In the genomic region with DNA sequence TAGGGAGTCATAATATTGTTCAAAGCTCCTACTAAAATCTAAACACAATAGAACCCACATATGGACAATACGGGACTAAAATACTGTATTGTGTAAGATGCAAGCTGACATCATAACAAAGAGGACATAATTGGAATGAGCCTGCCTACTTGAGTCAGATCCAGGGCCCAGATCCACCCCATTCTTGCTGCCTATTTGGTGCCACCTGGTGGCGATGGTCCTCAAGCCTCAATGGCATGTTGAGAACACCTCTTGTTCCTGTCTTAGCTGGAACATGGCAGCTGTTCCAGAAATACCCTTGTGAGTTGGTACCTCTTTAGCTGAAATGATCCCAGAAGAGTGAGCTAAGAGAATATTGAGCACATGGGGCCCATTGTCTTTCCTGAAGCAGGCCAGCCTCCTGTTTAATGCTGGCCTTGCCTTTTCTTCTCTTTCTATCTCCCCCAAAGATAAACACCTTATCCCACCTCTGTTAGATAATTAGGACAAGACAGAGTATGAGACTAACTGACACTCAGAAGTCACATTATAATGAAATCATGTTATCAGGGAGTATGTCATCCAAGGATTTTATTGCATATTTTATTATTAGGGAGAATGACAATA, we compare ENCODE assay signal across 9 cellular contexts.
DNase-seq lines count a peak whose midpoint lies in the region; ATAC-seq and TF ChIP-seq lines count a peak whose summit lies in the region.
"Had no signal": no experiment of that assay in that cellular context is flagged by ENCODE, and none has a peak within 500 bp of the region (broad histone marks: within the 10 kb centered on the region; RNA-seq: fewer than 3 reads in every experiment).

No MANE protein-coding gene starts in this region.

- H3K4me3 Mint-ChIP-seq in activated T-helper 2 cell treated with anti-CD3 and anti-CD28 coated beads, Interferon-gamma antibody, Interleukin-2, Interleukin-4, amounts not matched to agents 10 μg/mL and 5 μg/mL and 100 μg/mL, durations not matched to agents 14 hours and 24 hours and 36 hours (ENCODE audit: low read depth), result no peak overlapping the region

- no peaks in the 10 kb centered on the region for H3K9me3 Mint-ChIP-seq in activated T-helper 2 cell treated with anti-CD3 and anti-CD28 coated beads, Interferon-gamma antibody, Interleukin-2, Interleukin-4, amounts not matched to agents 10 μg/mL and 5 μg/mL and 100 μg/mL, durations not matched to agents 14 hours and 24 hours and 36 hours

- H2AFZ ChIP-seq in DND-41 (ENCODE audit: low read depth, low read length), result no peak overlapping the region

- DNase-seq in DND-41, result peak; percentile 65
- peak; percentile 13 for DNase-seq in GM19240 (ENCODE audit: insufficient read length, low spot score)
- DNase-seq in NCI-H446 treated with DMSO at 0.1 percent for 48 hours (lab: John Stamatoyannopoulos, UW), result peak; percentile 70
- peak; percentile 9 for DNase-seq in activated T-helper 2 cell treated with anti-CD3 and anti-CD28 coated beads, Interferon-gamma antibody, Interleukin-2, Interleukin-4, amounts not matched to agents 10 μg/mL and 5 μg/mL and 100 μg/mL, durations not matched to agents 14 hours and 24 hours and 36 hours (ENCODE audit: low spot score)
- DNase-seq in iris pigment epithelial cell (ENCODE audit: low read depth), result peak; percentile 21
- DNase-seq in stimulated activated naive CD8-positive, alpha-beta T cell treated with anti-CD3 and anti-CD28 coated beads, Interleukin-15, Interleukin-2, amounts not matched to agents 100 U/mL and 50 U/mL, for 24 hours, result peak; percentile 39
- no peak for DNase-seq in stimulated activated naive CD4-positive, alpha-beta T cell treated with Interleukin-2 at 50 U/mL for 16 hours (lab: John Stamatoyannopoulos, UW)

- H3K4me1 Mint-ChIP-seq in activated T-helper 2 cell treated with anti-CD3 and anti-CD28 coated beads, Interferon-gamma antibody, Interleukin-2, Interleukin-4, amounts not matched to agents 10 μg/mL and 5 μg/mL and 100 μg/mL, durations not matched to agents 14 hours and 24 hours and 36 hours (ENCODE audit: low read depth), result no peaks in the 10 kb centered on the region

- no peaks in the 10 kb centered on the region for H3K4me1 ChIP-seq in DND-41 (ENCODE audit: insufficient read depth, low read length)

- no peaks in the 10 kb centered on the region for H3K79me2 ChIP-seq in DND-41 (ENCODE audit: insufficient read depth, low read length)

- no peak overlapping the region for H3K27ac ChIP-seq in DND-41 (ENCODE audit: low read length)
- H3K27ac ChIP-seq: neutrophil had no signal

- H3K4me2 ChIP-seq in DND-41 (ENCODE audit: insufficient read depth, low read length), result no peak overlapping the region

- ATAC-seq in DND-41 (ENCODE audit: insufficient read depth, low read depth) (peak; percentile 89), HG03378 (IDR thresholded peaks at IDR 0.05; ENCODE audit: unreplicated experiment) (peak; percentile 84)
- ATAC-seq in stimulated activated naive CD8-positive, alpha-beta T cell treated with anti-CD3 and anti-CD28 coated beads, Interleukin-15, Interleukin-2, amounts not matched to agents 100 U/mL and 50 U/mL, for 24 hours, result peak; percentile 40

- no peaks in the 10 kb centered on the region for H3K9me3 ChIP-seq in DND-41 (ENCODE audit: insufficient read depth, low read length, severe bottlenecking)
- H3K9me3 ChIP-seq: neutrophil had no signal

- H3K36me3 ChIP-seq in DND-41 (ENCODE audit: insufficient read depth, low read length), result no peaks in the 10 kb centered on the region
- H3K36me3 ChIP-seq: neutrophil had no signal

- H3K27me3 Mint-ChIP-seq in activated T-helper 2 cell treated with anti-CD3 and anti-CD28 coated beads, Interferon-gamma antibody, Interleukin-2, Interleukin-4, amounts not matched to agents 10 μg/mL and 5 μg/mL and 100 μg/mL, durations not matched to agents 14 hours and 24 hours and 36 hours (ENCODE audit: low read depth), result no peaks in the 10 kb centered on the region

- intact Hi-C loops in activated T-helper 2 cell treated with anti-CD3 and anti-CD28 coated beads, Interferon-gamma antibody, Interleukin-2, Interleukin-4, amounts not matched to agents 10 μg/mL and 5 μg/mL and 100 μg/mL, durations not matched to agents 14 hours and 24 hours and 36 hours (cut with micrococcal nuclease), result no loop called here

- H3K27me3 ChIP-seq in DND-41 (ENCODE audit: insufficient read depth, low read length, poor library complexity), result no peaks in the 10 kb centered on the region
- H3K27me3 ChIP-seq: neutrophil had no signal

- TF ChIP-seq CTCF in DND-41 (IDR thresholded peaks at IDR 0.05; ENCODE audit: borderline replicate concordance, extremely low read depth, low read length, poor library complexity, severe bottlenecking), result peak; percentile 79

- H3K4me3 ChIP-seq in DND-41 (ENCODE audit: low read depth in 1 of 2, low read length in 2 of 2), result no peak overlapping the region

- no peaks in the 10 kb centered on the region for H4K20me1 ChIP-seq in DND-41 (ENCODE audit: insufficient read depth, low read length)

- no peaks in the 10 kb centered on the region for H3K36me3 Mint-ChIP-seq in activated T-helper 2 cell treated with anti-CD3 and anti-CD28 coated beads, Interferon-gamma antibody, Interleukin-2, Interleukin-4, amounts not matched to agents 10 μg/mL and 5 μg/mL and 100 μg/mL, durations not matched to agents 14 hours and 24 hours and 36 hours (ENCODE audit: low read depth)

- H3K9ac ChIP-seq in DND-41 (ENCODE audit: low read depth, low read length), result no peak overlapping the region

- H3K27ac Mint-ChIP-seq in activated T-helper 2 cell treated with anti-CD3 and anti-CD28 coated beads, Interferon-gamma antibody, Interleukin-2, Interleukin-4, amounts not matched to agents 10 μg/mL and 5 μg/mL and 100 μg/mL, durations not matched to agents 14 hours and 24 hours and 36 hours, result no peak overlapping the region
